9 cellular contexts compared by ENCODE assay signal in genomic region chr12:11580125-11580751, GRCh38.
DNase-seq lines count a peak whose midpoint lies in the region; ATAC-seq and TF ChIP-seq lines count a peak whose summit lies in the region.
"Had no signal": no experiment of that assay in that cellular context is flagged by ENCODE, and none has a peak within 500 bp of the region (broad histone marks: within the 10 kb centered on the region; RNA-seq: fewer than 3 reads in every experiment).

No MANE protein-coding gene starts in this region.

- no peaks in the 10 kb centered on the region for H3K36me3 ChIP-seq in SK-N-SH (replicated peaks in 1 of 2; ENCODE audit: control insufficient read depth in 1 of 2, insufficient read depth in 2 of 2, low read length in 1 of 2)
- no peaks in the 10 kb centered on the region for H3K36me3 ChIP-seq in transverse colon
- H3K36me3 ChIP-seq in gastrocnemius medialis = no peaks in the 10 kb centered on the region

- CTCF ChIA-PET in SK-N-SH (lab: Yijun Ruan, JAX) = interaction anchor here (0.5 to 11.5 kb wide), 16 partner anchors 11 to 753 kb away, joined by 3 to 227 read pairs (median 4); no protein-coding TSS in a partner anchor

- no peaks in the 10 kb centered on the region for H3F3A ChIP-seq in SK-N-SH (replicated peaks; ENCODE audit: insufficient read depth)

- no peak for TF ChIP-seq POLR2A in transverse colon (IDR thresholded peaks at IDR 0.05)
- TF ChIP-seq POLR2A in gastrocnemius medialis (IDR thresholded peaks at IDR 0.05) = no peak

- POLR2A ChIA-PET in SK-N-SH (lab: Yijun Ruan, JAX) = no interaction called here

- no peak overlapping the region for H3K27ac ChIP-seq in SK-N-SH (ENCODE audit: low read depth in 2 of 2, low read length in 1 of 2)
- peak overlapping the region; percentile 37 to 68 (median 43) for H3K27ac ChIP-seq in transverse colon
- no peak overlapping the region for H3K27ac ChIP-seq in gastrocnemius medialis
- H3K27ac ChIP-seq: 22Rv1 had no signal

- peak overlapping the region; percentile 17; the same call in 1 of the 2 replicates for H3K4me2 ChIP-seq in SK-N-SH

- H3K9ac ChIP-seq in SK-N-SH = no peak overlapping the region

- TF ChIP-seq RAD21 in SK-N-SH (IDR thresholded peaks at IDR 0.05; ENCODE audit: low read length) = no peak

- in situ Hi-C loops in transverse colon (cut with MboI; ENCODE audit: low pct_ligation_motif_present in 1 of 4, low pct_unique_long_range_greater_than_20kb in 1 of 4, low sequenced_read_pairs in 3 of 4) (loop anchor here (5.0 to 25.0 kb wide), 5 partner anchors 65 to 757 kb away; partner anchors contain the start of gene ETV6 (in 1 of the 4)), gastrocnemius medialis (cut with MboI; ENCODE audit: low sequenced_read_pairs in 4 of 4) (loop anchor here (5.0 to 25.0 kb wide), 4 partner anchors 447 to 757 kb away; no protein-coding TSS in a partner anchor)

- no peaks in the 10 kb centered on the region for H3K9me2 ChIP-seq in SK-N-SH

- H3K9me3 ChIP-seq in SK-N-SH (no peaks in the 10 kb centered on the region), transverse colon (no peaks in the 10 kb centered on the region), gastrocnemius medialis (no peaks in the 10 kb centered on the region)

- H3K4me3 ChIP-seq in SK-N-SH (ENCODE audit: low read depth in 2 of 2, low read length in 1 of 2) (no peak overlapping the region), transverse colon (no peak overlapping the region), gastrocnemius medialis (no peak overlapping the region)

- H3K27me3 ChIP-seq in SK-N-SH (ENCODE audit: insufficient read depth) (no peaks in the 10 kb centered on the region), transverse colon (no peaks in the 10 kb centered on the region), gastrocnemius medialis (peaks cover 0 to 3% (median 0%) of the 10 kb centered on the region in 3 donors)

- 66% methylated on average over 2 of the region's 2 CpGs for WGBS in SK-N-SH (ENCODE audit: low lambda C conversion rate)
- WGBS in transverse colon (ENCODE audit: low coverage in 1 of 2), 2 donors = 41 to 50% methylated on average over 1 to 2 of the region's 2 CpGs

- TF ChIP-seq CTCF in SK-N-SH (IDR thresholded peaks at IDR 0.05) = no peak
- TF ChIP-seq CTCF in transverse colon (IDR thresholded peaks at IDR 0.05) = no peak
- no peak for TF ChIP-seq CTCF in gastrocnemius medialis (IDR thresholded peaks at IDR 0.05 in 4 of 5, conservative IDR thresholded peaks at IDR 0.05 in 1 of 5)

- H4K20me1 ChIP-seq in SK-N-SH (ENCODE audit: insufficient read depth) = no peaks in the 10 kb centered on the region

- intact Hi-C loops in transverse colon (cut with DNase I; ENCODE audit: low total_unique reads) = no loop called here
- intact Hi-C loops in gastrocnemius medialis (cut with DNase I; ENCODE audit: low total_unique reads) = loop anchor here (2.0 to 5.0 kb wide), 2 partner anchors 67 to 313 kb away; partner anchors contain the start of gene ETV6

- no peak for ATAC-seq in SK-N-SH treated with all-trans-retinoic acid at 6 μM for 48 hours
- ATAC-seq in HG02588 (IDR thresholded peaks at IDR 0.05; ENCODE audit: unreplicated experiment) = no peak
- no peak for ATAC-seq in gastrocnemius medialis

- TF ChIP-seq EP300 in SK-N-SH (IDR thresholded peaks at IDR 0.05; ENCODE audit: borderline replicate concordance in 1 of 2, low read depth in 1 of 2, low read length in 1 of 2) = no peak
- TF ChIP-seq EP300 in transverse colon (IDR thresholded peaks at IDR 0.05; ENCODE audit: low read depth) = no peak

- no peak for DNase-seq in SK-N-SH
- peak; percentile 70 for DNase-seq in SIG-M5 (lab: John Stamatoyannopoulos, UW)
- DNase-seq in glomerular visceral epithelial cell (ENCODE audit: extremely low spot score) = peak; percentile 84
- DNase-seq in transverse colon = no peak
- no peak for DNase-seq in activated naive CD4-positive, alpha-beta T cell (lab: John Stamatoyannopoulos, UW)
- no peak for DNase-seq in gastrocnemius medialis

- H3K4me1 ChIP-seq in SK-N-SH (ENCODE audit: control insufficient read depth in 1 of 2, insufficient read depth in 2 of 2, low read depth in 1 of 2, low read length in 1 of 2) (peaks cover 0 to 13% of the 10 kb centered on the region in 2 experiments; a peak in 1 of 4 replicates), transverse colon (peaks cover 0 to 16% (median 7%) of the 10 kb centered on the region in 4 donors), gastrocnemius medialis (no peaks in the 10 kb centered on the region)

- no peak overlapping the region for H2AFZ ChIP-seq in SK-N-SH (ENCODE audit: low read depth)

- no peaks in the 10 kb centered on the region for H3K79me2 ChIP-seq in SK-N-SH (ENCODE audit: insufficient read depth)

TF ChIP-seq in SK-N-SH, 30 proteins besides CTCF, POLR2A, EP300 and RAD21:
- TF ChIP-seq YY1 (IDR thresholded peaks at IDR 0.05; ENCODE audit: low read depth) (no peak), RXRA (IDR thresholded peaks at IDR 0.05; ENCODE audit: borderline replicate concordance, low read depth) (no peak), NRF1 (IDR thresholded peaks at IDR 0.05; ENCODE audit: low read depth, low read length) (no peak), NFIC (IDR thresholded peaks at IDR 0.05; ENCODE audit: borderline replicate concordance) (peak; percentile 38; the same call in 1 of the 2 replicates), FOSL2 (IDR thresholded peaks at IDR 0.05; ENCODE audit: borderline replicate concordance, low read depth) (peak; percentile 22; the same call in 1 of the 2 replicates), TCF12 (IDR thresholded peaks at IDR 0.05) (peak; percentile 6; the same call in 1 of the 2 replicates)

TF ChIP-seq in SK-N-SH treated with all-trans-retinoic acid at 6 μM for 48 hours, 23 proteins besides CTCF, POLR2A, EP300 and RAD21:
- TF ChIP-seq ESRRG (CRISPR knock-in tag; IDR thresholded peaks at IDR 0.05) (no peak), ZNF8 (CRISPR knock-in tag; IDR thresholded peaks at IDR 0.05) (no peak), ZNF565 (CRISPR knock-in tag; conservative IDR thresholded peaks at IDR 0.05; ENCODE audit: low read depth) (no peak), PATZ1 (CRISPR knock-in tag; IDR thresholded peaks at IDR 0.05; ENCODE audit: borderline replicate concordance) (no peak), ZFP3 (CRISPR knock-in tag; IDR thresholded peaks at IDR 0.05) (no peak), TOX (CRISPR knock-in tag; IDR thresholded peaks at IDR 0.05; ENCODE audit: borderline replicate concordance) (no peak), TSHZ2 (CRISPR knock-in tag; IDR thresholded peaks at IDR 0.05) (no peak), ARNTL (CRISPR knock-in tag; IDR thresholded peaks at IDR 0.05; ENCODE audit: borderline replicate concordance, low read depth) (no peak)
TF ChIP-seq in SK-N-SH treated with all-trans-retinoic acid at 6 μM for 48 hours: peak in this region for 0.

Comparison
In these comparisons a context has a peak if more than half of its experiments do, and no peak if none do; other contexts are left out.
1. DNase-seq: peak in SIG-M5 (single experiment) and glomerular visceral epithelial cell (single experiment); none in SK-N-SH (single experiment), transverse colon (single experiment), activated naive CD4-positive, alpha-beta T cell (0 of 4) and gastrocnemius medialis (0 of 2).
2. H3K27ac ChIP-seq: peak in transverse colon (4 of 4); none in SK-N-SH (0 of 2) and gastrocnemius medialis (0 of 4).